ENCODE assay signal across 2 cellular contexts in genomic region chr7:43721193-43721806, GRCh38.
TF ChIP-seq lines count a peak whose summit lies in the region.

No MANE protein-coding gene starts in this region.

TF ChIP-seq in K562, 482 proteins besides CTCF, POLR2A, EP300 and RAD21 (continues in another document):
- no peak for TF ChIP-seq PRDM10 (IDR thresholded peaks at IDR 0.05; ENCODE audit: partially characterized antibody)
- TF ChIP-seq KLF6 (CRISPR knock-in tag; IDR thresholded peaks at IDR 0.05; ENCODE audit: borderline replicate concordance): no peak
- no peak for TF ChIP-seq ZNF217 (CRISPR knock-in tag; IDR thresholded peaks at IDR 0.05)
- TF ChIP-seq CEBPB (tag; IDR thresholded peaks at IDR 0.05): no peak
- TF ChIP-seq SMC3 (conservative IDR thresholded peaks at IDR 0.05; ENCODE audit: insufficient read depth, low read depth, low read length): 0 out of 2 replicates have a peak, but pooled peaks have one; percentile 7
- TF ChIP-seq HNRNPUL1 (IDR thresholded peaks at IDR 0.05; ENCODE audit: low read length): no peak
- 0 out of 2 replicates have a peak, but pooled peaks have one; percentile 21 for TF ChIP-seq NBN (IDR thresholded peaks at IDR 0.05; ENCODE audit: low read depth)
- TF ChIP-seq ZNF175 (CRISPR knock-in tag; IDR thresholded peaks at IDR 0.05; ENCODE audit: low read depth): no peak
- no peak for TF ChIP-seq FOXA1 (IDR thresholded peaks at IDR 0.05; ENCODE audit: borderline replicate concordance)
- 0 out of 2 replicates have a peak, but pooled peaks have one; percentile 61 for TF ChIP-seq ZBTB40 (IDR thresholded peaks at IDR 0.05)
- no peak for TF ChIP-seq ZBTB40 (CRISPR knock-in tag; IDR thresholded peaks at IDR 0.05)
- no peak for TF ChIP-seq TBP (optimal IDR thresholded peaks at IDR 0.05; ENCODE audit: low read depth, low read length)
- TF ChIP-seq ZNF696 (CRISPR knock-in tag; conservative IDR thresholded peaks at IDR 0.05): no peak
- no peak for TF ChIP-seq PHB (CRISPR knock-in tag; IDR thresholded peaks at IDR 0.05)
- peak; percentile 39; the same call in 1 of the 2 replicates for TF ChIP-seq SMARCA4 (IDR thresholded peaks at IDR 0.05)

TF ChIP-seq in HepG2, 621 proteins besides CTCF, POLR2A, EP300 and RAD21:
- TF ChIP-seq SMC3 (IDR thresholded peaks at IDR 0.05; ENCODE audit: low read length): peak; percentile 26; the same call in 1 of the 2 replicates
- no peak for TF ChIP-seq XRCC5 (optimal IDR thresholded peaks at IDR 0.05; ENCODE audit: low read length)
- no peak for TF ChIP-seq ZFX (CRISPR knock-in tag; IDR thresholded peaks at IDR 0.05; ENCODE audit: low read depth)
- peak; percentile 73 for TF ChIP-seq STAG1 (CRISPR knock-in tag; IDR thresholded peaks at IDR 0.05)
- TF ChIP-seq ETV6 (CRISPR knock-in tag; conservative IDR thresholded peaks at IDR 0.05): no peak
- TF ChIP-seq ZNF335 (CRISPR knock-in tag; IDR thresholded peaks at IDR 0.05): no peak
- TF ChIP-seq HMGA1 (CRISPR knock-in tag; conservative IDR thresholded peaks at IDR 0.05): no peak
- peak; percentile 60; the same call in 1 of the 2 replicates for TF ChIP-seq ARID3A (IDR thresholded peaks at IDR 0.05; ENCODE audit: low read depth, low read length)
- no peak for TF ChIP-seq NBN (conservative IDR thresholded peaks at IDR 0.05)
- no peak for TF ChIP-seq CC2D1A (CRISPR knock-in tag; IDR thresholded peaks at IDR 0.05)
